ENCODE assay signal across 33 cellular contexts in the genomic region with DNA sequence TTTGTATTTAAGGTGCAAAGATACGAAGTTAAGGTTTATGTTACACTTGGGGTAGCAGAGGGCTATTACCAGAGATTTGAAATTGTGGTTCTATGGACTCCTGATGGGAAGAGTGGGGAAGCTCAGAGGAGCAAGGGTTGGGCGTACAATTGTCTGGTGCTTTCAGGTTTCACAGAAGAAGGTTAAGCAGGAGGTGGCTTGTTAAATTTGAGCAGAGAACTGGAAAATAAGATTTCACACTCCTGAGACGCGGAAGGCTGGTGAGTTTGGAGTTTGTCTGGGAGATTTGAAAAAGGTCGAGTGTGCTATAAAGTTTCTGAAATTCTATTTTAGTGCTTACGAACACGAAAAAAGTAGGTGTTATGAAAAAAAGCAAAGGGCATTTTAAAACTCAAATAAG.
"Had no signal": no experiment of that assay in that cellular context is flagged by ENCODE, and none has a peak within 500 bp of the region (broad histone marks: within the 10 kb centered on the region; RNA-seq: fewer than 3 reads in every experiment).

No MANE protein-coding gene starts in this region.

- H3K27ac ChIP-seq: adrenal gland, brain microvascular endothelial cell, coronary artery, dorsolateral prefrontal cortex, foreskin keratinocyte had no signal

- H3K9me3 ChIP-seq: adrenal gland had no signal

- H3K9me3 Mint-ChIP-seq: activated CD4-positive, alpha-beta T cell treated with anti-CD3 and anti-CD28 coated beads, Interleukin-2, amount 10 ng/mL, durations not matched to agents 24 days and 14 days; activated naive CD8-positive, alpha-beta T cell treated with anti-CD3 and anti-CD28 coated beads for 36 hours; activated T-helper 1 cell treated with anti-CD3 and anti-CD28 coated beads, Interleukin-12 subunit alpha, Interleukin-12 subunit beta, Interleukin-2, Interleukin-4 antibody, amounts not matched to agents 30 ng/mL and 10 ng/mL and 1 ng/mL, durations not matched to agents 14 hours and 24 hours and 36 hours; activated T-helper 2 cell treated with anti-CD3 and anti-CD28 coated beads, Interferon-gamma antibody, Interleukin-2, Interleukin-4, amounts not matched to agents 10 μg/mL and 5 μg/mL and 100 μg/mL, durations not matched to agents 14 hours and 24 hours and 36 hours; central memory CD8-positive, alpha-beta T cell; dendritic cell treated with granulocyte-macrophage colony-stimulating factor and Interleukin-4, amounts not matched to agents 40 ng/mL and 50 ng/mL, for 4 days; endodermal cell; T-helper 2 cell treated with Interferon-gamma antibody and Interleukin-4, amounts not matched to agents 5 μg/mL and 100 μg/mL, for 36 hours had no signal

- H3K4me3 Mint-ChIP-seq: activated CD4-positive, alpha-beta memory T cell treated with anti-CD3 and anti-CD28 coated beads for 36 hours; activated CD4-positive, alpha-beta T cell treated with anti-CD3 and anti-CD28 coated beads for 36 hours; activated CD4-positive, alpha-beta T cell treated with anti-CD3 and anti-CD28 coated beads, Interleukin-2, amount 10 ng/mL, durations not matched to agents 24 days and 14 days; activated CD8-positive, alpha-beta memory T cell treated with anti-CD3 and anti-CD28 coated beads, Interleukin-2, amount 10 ng/mL, durations not matched to agents 7 days and 5 days; activated CD8-positive, alpha-beta T cell treated with anti-CD3 and anti-CD28 coated beads, Interleukin-2, amount 10 ng/mL, durations not matched to agents 7 days and 5 days; activated naive CD4-positive, alpha-beta T cell treated with anti-CD3 and anti-CD28 coated beads for 36 hours; activated naive CD4-positive, alpha-beta T cell treated with anti-CD3 and anti-CD28 coated beads, Interleukin-2, amount 50 U/mL, for 24 hours; activated naive CD8-positive, alpha-beta T cell treated with anti-CD3 and anti-CD28 coated beads for 36 hours; activated naive CD8-positive, alpha-beta T cell treated with anti-CD3 and anti-CD28 coated beads, Interleukin-2, amount 50 U/mL, for 24 hours; activated T-helper 1 cell treated with anti-CD3 and anti-CD28 coated beads, Interleukin-12 subunit alpha, Interleukin-12 subunit beta, Interleukin-2, Interleukin-4 antibody, amounts not matched to agents 30 ng/mL and 10 ng/mL and 1 ng/mL, durations not matched to agents 14 hours and 24 hours and 36 hours; central memory CD8-positive, alpha-beta T cell; dendritic cell treated with granulocyte-macrophage colony-stimulating factor and Interleukin-4, amounts not matched to agents 40 ng/mL and 50 ng/mL, for 4 days; endodermal cell; T-helper 17 cell; T-helper 2 cell treated with Interferon-gamma antibody and Interleukin-4, amounts not matched to agents 5 μg/mL and 100 μg/mL, for 36 hours had no signal

- H3K36me3 ChIP-seq: adrenal gland, brain microvascular endothelial cell had no signal

- H3K36me3 Mint-ChIP-seq: activated CD4-positive, alpha-beta memory T cell treated with anti-CD3 and anti-CD28 coated beads for 36 hours; activated CD8-positive, alpha-beta memory T cell treated with anti-CD3 and anti-CD28 coated beads, Interleukin-2, amount 10 ng/mL, durations not matched to agents 7 days and 5 days; activated naive CD4-positive, alpha-beta T cell treated with anti-CD3 and anti-CD28 coated beads, Interleukin-2, amount 50 U/mL, for 24 hours; activated naive CD8-positive, alpha-beta T cell treated with anti-CD3 and anti-CD28 coated beads for 36 hours had no signal

- ATAC-seq: activated CD4-positive, alpha-beta T cell treated with anti-CD3 and anti-CD28 coated beads for 36 hours; activated CD8-positive, alpha-beta memory T cell treated with anti-CD3 and anti-CD28 coated beads, Interleukin-2, amount 10 ng/mL, durations not matched to agents 7 days and 5 days; activated CD8-positive, alpha-beta T cell treated with anti-CD3 and anti-CD28 coated beads, Interleukin-2, amount 10 ng/mL, durations not matched to agents 7 days and 5 days; activated naive CD8-positive, alpha-beta T cell treated with anti-CD3 and anti-CD28 coated beads, Interleukin-2, amount 50 U/mL, for 24 hours; esophagus mucosa; foreskin keratinocyte; T-helper 17 cell had no signal

- H3K27me3 ChIP-seq: adrenal gland, brain microvascular endothelial cell, foreskin keratinocyte had no signal

- H3K4me3 ChIP-seq: adrenal gland, coronary artery, dorsolateral prefrontal cortex had no signal

- H3K27me3 Mint-ChIP-seq: activated CD4-positive, alpha-beta memory T cell treated with anti-CD3 and anti-CD28 coated beads for 36 hours; activated CD4-positive, alpha-beta T cell treated with anti-CD3 and anti-CD28 coated beads for 36 hours; activated CD4-positive, alpha-beta T cell treated with anti-CD3 and anti-CD28 coated beads, Interleukin-2, amount 10 ng/mL, durations not matched to agents 24 days and 14 days; activated CD8-positive, alpha-beta memory T cell treated with anti-CD3 and anti-CD28 coated beads, Interleukin-2, amount 10 ng/mL, durations not matched to agents 7 days and 5 days; activated naive CD8-positive, alpha-beta T cell treated with anti-CD3 and anti-CD28 coated beads for 36 hours; central memory CD8-positive, alpha-beta T cell; dendritic cell treated with granulocyte-macrophage colony-stimulating factor and Interleukin-4, amounts not matched to agents 40 ng/mL and 50 ng/mL, for 4 days; T-helper 17 cell had no signal

- H3K4me1 Mint-ChIP-seq: activated CD4-positive, alpha-beta T cell treated with anti-CD3 and anti-CD28 coated beads for 36 hours; activated CD4-positive, alpha-beta T cell treated with anti-CD3 and anti-CD28 coated beads, Interleukin-2, amount 10 ng/mL, durations not matched to agents 24 days and 14 days; activated CD8-positive, alpha-beta memory T cell treated with anti-CD3 and anti-CD28 coated beads, Interleukin-2, amount 10 ng/mL, durations not matched to agents 7 days and 5 days; activated naive CD4-positive, alpha-beta T cell treated with anti-CD3 and anti-CD28 coated beads, Interleukin-2, amount 50 U/mL, for 24 hours; activated naive CD8-positive, alpha-beta T cell treated with anti-CD3 and anti-CD28 coated beads for 36 hours; activated naive CD8-positive, alpha-beta T cell treated with anti-CD3 and anti-CD28 coated beads, Interleukin-2, amount 50 U/mL, for 24 hours; central memory CD8-positive, alpha-beta T cell; endodermal cell; T-helper 17 cell had no signal

- H3K27ac Mint-ChIP-seq: activated CD4-positive, alpha-beta memory T cell treated with anti-CD3 and anti-CD28 coated beads for 36 hours; activated CD4-positive, alpha-beta T cell treated with anti-CD3 and anti-CD28 coated beads for 36 hours; activated CD4-positive, alpha-beta T cell treated with anti-CD3 and anti-CD28 coated beads, Interleukin-2, amount 10 ng/mL, durations not matched to agents 24 days and 14 days; activated CD8-positive, alpha-beta memory T cell treated with anti-CD3 and anti-CD28 coated beads, Interleukin-2, amount 10 ng/mL, durations not matched to agents 7 days and 5 days; activated CD8-positive, alpha-beta T cell treated with anti-CD3 and anti-CD28 coated beads, Interleukin-2, amount 10 ng/mL, durations not matched to agents 7 days and 5 days; activated naive CD4-positive, alpha-beta T cell treated with anti-CD3 and anti-CD28 coated beads for 36 hours; activated naive CD4-positive, alpha-beta T cell treated with anti-CD3 and anti-CD28 coated beads, Interleukin-2, amount 50 U/mL, for 24 hours; activated naive CD8-positive, alpha-beta T cell treated with anti-CD3 and anti-CD28 coated beads for 36 hours; activated naive CD8-positive, alpha-beta T cell treated with anti-CD3 and anti-CD28 coated beads, Interleukin-2, amount 50 U/mL, for 24 hours; activated T-helper 1 cell treated with anti-CD3 and anti-CD28 coated beads, Interleukin-12 subunit alpha, Interleukin-12 subunit beta, Interleukin-2, Interleukin-4 antibody, amounts not matched to agents 30 ng/mL and 10 ng/mL and 1 ng/mL, durations not matched to agents 14 hours and 24 hours and 36 hours; activated T-helper 2 cell treated with anti-CD3 and anti-CD28 coated beads, Interferon-gamma antibody, Interleukin-2, Interleukin-4, amounts not matched to agents 10 μg/mL and 5 μg/mL and 100 μg/mL, durations not matched to agents 14 hours and 24 hours and 36 hours; dendritic cell treated with granulocyte-macrophage colony-stimulating factor and Interleukin-4, amounts not matched to agents 40 ng/mL and 50 ng/mL, for 4 days; endodermal cell; T-helper 17 cell; T-helper 2 cell treated with Interferon-gamma antibody and Interleukin-4, amounts not matched to agents 5 μg/mL and 100 μg/mL, for 36 hours had no signal

- H3K4me1 ChIP-seq: adrenal gland had no signal

- DNase-seq: activated CD4-positive, alpha-beta memory T cell treated with anti-CD3 and anti-CD28 coated beads for 36 hours; activated CD4-positive, alpha-beta T cell treated with anti-CD3 and anti-CD28 coated beads for 36 hours; activated CD4-positive, alpha-beta T cell treated with anti-CD3 and anti-CD28 coated beads, Interleukin-2, amount 10 ng/mL, durations not matched to agents 24 days and 14 days; activated CD4-positive, CD25-positive, alpha-beta regulatory T cell; activated CD4-positive, CD25-positive, alpha-beta regulatory T cell treated with anti-CD3 and anti-CD28 coated beads, Interleukin-2, amount 50 U/mL, for 72 hours; activated CD8-positive, alpha-beta memory T cell treated with anti-CD3 and anti-CD28 coated beads, Interleukin-2, amount 10 ng/mL, durations not matched to agents 7 days and 5 days; activated CD8-positive, alpha-beta memory T cell treated with anti-CD3 and anti-CD28 coated beads, Interleukin-2, amount 50 U/mL, for 4 hours; activated CD8-positive, alpha-beta T cell treated with anti-CD3 and anti-CD28 coated beads, Interleukin-2, amount 10 ng/mL, durations not matched to agents 7 days and 5 days; activated effector memory CD4-positive, alpha-beta T cell treated with anti-CD3 and anti-CD28 coated beads, Interleukin-2, amount 50 U/mL, for 16 hours; activated naive CD4-positive, alpha-beta T cell treated with anti-CD3 and anti-CD28 coated beads for 36 hours; activated naive CD8-positive, alpha-beta T cell treated with anti-CD3 and anti-CD28 coated beads for 36 hours; activated naive CD8-positive, alpha-beta T cell treated with anti-CD3 and anti-CD28 coated beads, Interleukin-2, amount 50 U/mL, for 24 hours; activated T-cell treated with anti-CD3 and anti-CD28 coated beads, Interleukin-2, amount 50 U/mL, for 1 hour; activated T-cell treated with anti-CD3 and anti-CD28 coated beads, Interleukin-2, amount 50 U/mL, for 48 hours; adrenal gland; amygdala; aorta; brain microvascular endothelial cell; dorsolateral prefrontal cortex; effector memory CD4-positive, alpha-beta T cell; endodermal cell; foreskin keratinocyte; head of caudate nucleus; T-helper 1 cell; T-helper 17 cell had no signal
